ENCODE assay signal across 8 cellular contexts in genomic region chr1:37553927-37554808, GRCh38. TPM values are rescaled to one million over a fixed set of nuclear protein-coding genes. Genes with fewer than 3 reads are reported as not detected.
DNase-seq lines count a peak whose midpoint lies in the region; ATAC-seq, FAIRE-seq and TF ChIP-seq lines count a peak whose summit lies in the region.

TSS of gene SNIP1 (minus strand) at chr1:37554293. CDS start at chr1:37554229, 64 bp downstream.

- H2BK120ac ChIP-seq in H1 (replicated peaks; ENCODE audit: low read depth, low read length) (no peak within 1 kb of the TSS), mesenchymal stem cell (ENCODE audit: low read depth, low read length) (no peak within 1 kb of the TSS)

- peaks cover 12% of the 10 kb centered on the region for H3K4me1 ChIP-seq in HUES48 (ENCODE audit: control insufficient read depth, insufficient read depth, low read length)
- H3K4me1 ChIP-seq in NT2/D1 (ENCODE audit: insufficient read depth, insufficient read length), result peaks cover 8% of the 10 kb centered on the region
- H3K4me1 ChIP-seq in H1 (replicated peaks in 1 of 4; ENCODE audit: control insufficient read depth in 3 of 4, insufficient read depth in 4 of 4, low read length in 3 of 4), result peaks cover 3 to 13% (median 5%) of the 10 kb centered on the region in 4 experiments
- H3K4me1 ChIP-seq in mesenchymal stem cell (ENCODE audit: control insufficient read depth, insufficient read depth, low read depth, low read length), result peaks cover 15% of the 10 kb centered on the region

- TF ChIP-seq CTCF in H1 (IDR thresholded peaks at IDR 0.05; ENCODE audit: control extremely low read depth in 1 of 3, insufficient read depth in 1 of 3, low read depth in 1 of 3, low read length in 3 of 3), result no peak

- CTCF ChIA-PET in H1 (lab: Charles Lee; ENCODE audit: partially characterized antibody), result interaction anchor here (1.4 kb wide), 1 partner anchor 98 kb away, joined by 3 read pairs; no protein-coding TSS in a partner anchor

- no peak for TF ChIP-seq RAD21 in H1 (IDR thresholded peaks at IDR 0.05 in 1 of 2, conservative IDR thresholded peaks at IDR 0.05 in 1 of 2; ENCODE audit: low read depth in 2 of 2, low read length in 2 of 2)

- peak within 1 kb of the TSS; percentile 96 for H3K4me3 ChIP-seq in HUES48 (ENCODE audit: low read depth, low read length)
- H3K4me3 ChIP-seq in NT2/D1 (ENCODE audit: insufficient read length, low read depth), result peak within 1 kb of the TSS; percentile 96
- H3K4me3 ChIP-seq in H1 (ENCODE audit: extremely low read depth in 1 of 4, insufficient read depth in 2 of 4, low read depth in 3 of 4, low read length in 4 of 4), result peak within 1 kb of the TSS; percentile 67 to 92 (median 82)
- peak within 1 kb of the TSS; percentile 96 for H3K4me3 ChIP-seq in mesenchymal stem cell (ENCODE audit: insufficient read depth in 1 of 2, low read depth in 1 of 2, low read length in 2 of 2)

- peaks cover 0 to 7% of the 10 kb centered on the region in 2 experiments for H4K20me1 ChIP-seq in H1 (replicated peaks in 1 of 2; ENCODE audit: control insufficient read depth in 1 of 2, insufficient read depth in 2 of 2, low read length in 2 of 2)

- H3K4me2 ChIP-seq in H1 (ENCODE audit: insufficient read depth in 1 of 2, low read depth in 2 of 2, low read length in 2 of 2) (peak within 1 kb of the TSS; percentile 75 to 97), mesenchymal stem cell (ENCODE audit: low read length, poor library complexity, severe bottlenecking) (peak within 1 kb of the TSS; percentile 68)

- H2BK12ac ChIP-seq in H1 (ENCODE audit: low read depth, low read length) (no peak within 1 kb of the TSS), mesenchymal stem cell (ENCODE audit: low read length in 2 of 2) (peak within 1 kb of the TSS in 1 of 2 experiments; percentile 64)

- H3K56ac ChIP-seq in H1 (replicated peaks; ENCODE audit: insufficient read length, low read depth, low read length), result peak within 1 kb of the TSS; percentile 33

- no peak within 1 kb of the TSS for H2BK20ac ChIP-seq in H1 (ENCODE audit: low read length)

- peak; percentile 37 to 82 for TF ChIP-seq POLR2A in H1 (IDR thresholded peaks at IDR 0.05; ENCODE audit: control extremely low read depth in 1 of 2, low read depth in 2 of 2, low read length in 2 of 2)

- peak; percentile 77 for ATAC-seq in GM19467 (IDR thresholded peaks at IDR 0.05; ENCODE audit: unreplicated experiment)

- H3K79me2 ChIP-seq in H1 (ENCODE audit: control insufficient read depth in 1 of 2, insufficient read depth in 2 of 2, low read length in 2 of 2), result peaks cover 8 to 16% of the 10 kb centered on the region in 2 experiments; a peak in 3 of 4 replicates

- peak; percentile 97 for DNase-seq in CD1c-positive myeloid dendritic cell (ENCODE audit: extremely low spot score)
- peak; percentile 94 for DNase-seq in NT2/D1 (ENCODE audit: low read depth, low spot score)
- DNase-seq in activated CD8-positive, alpha-beta memory T cell treated with anti-CD3 and anti-CD28 coated beads for 48 hours (ENCODE audit: low read depth in 2 of 3, low spot score in 2 of 3), result peak; percentile 56 to 78 (median 75)
- peak; percentile 46 to 92 for DNase-seq in H1 (ENCODE audit: low read depth in 1 of 2, low spot score in 2 of 2)
- peak; percentile 95 for DNase-seq in mesenchymal stem cell
- peak; percentile 73 for DNase-seq in stimulated activated CD8-positive, alpha-beta memory T cell treated with anti-CD3 and anti-CD28 coated beads, Interleukin-12 subunit alpha, Interleukin-12 subunit beta, amount 100 ng/mL, for 24 hours (ENCODE audit: extremely low read depth)

- no peak within 1 kb of the TSS for H3K14ac ChIP-seq in H1 (ENCODE audit: insufficient read length)
- H3K14ac ChIP-seq in mesenchymal stem cell (ENCODE audit: low read length in 2 of 2), result peak within 1 kb of the TSS in 1 of 2 experiments; percentile 80

- peaks cover 29% of the 10 kb centered on the region for H3K36me3 ChIP-seq in HUES48 (ENCODE audit: control insufficient read depth, insufficient read depth, low read length)
- H3K36me3 ChIP-seq in NT2/D1 (ENCODE audit: insufficient read depth, insufficient read length, low read length), result peaks cover 34% of the 10 kb centered on the region
- H3K36me3 ChIP-seq in H1 (ENCODE audit: control insufficient read depth in 2 of 4, insufficient read depth in 4 of 4, low read length in 3 of 4), result peaks cover 0 to 6% (median 0%) of the 10 kb centered on the region in 4 experiments; a peak in 2 of 8 replicates
- peaks cover 8 to 21% of the 10 kb centered on the region in 2 experiments for H3K36me3 ChIP-seq in mesenchymal stem cell (ENCODE audit: control insufficient read depth in 1 of 2, insufficient read depth in 2 of 2, low read depth in 1 of 2, low read length in 2 of 2)

- peaks cover 6% of the 10 kb centered on the region; the same call in 1 of the 2 replicates for H3K23me2 ChIP-seq in H1 (ENCODE audit: low read depth, low read length)

- no peaks in the 10 kb centered on the region for H3K27me3 ChIP-seq in HUES48 (ENCODE audit: control insufficient read depth, insufficient read depth, low read length)
- no peaks in the 10 kb centered on the region for H3K27me3 ChIP-seq in NT2/D1 (ENCODE audit: insufficient read depth, insufficient read length)
- no peaks in the 10 kb centered on the region for H3K27me3 ChIP-seq in H1 (replicated peaks in 1 of 4; ENCODE audit: control insufficient read depth in 3 of 4, extremely low read depth in 1 of 4, insufficient read depth in 3 of 4, low read length in 3 of 4)
- H3K27me3 ChIP-seq in mesenchymal stem cell (ENCODE audit: control insufficient read depth in 1 of 2, insufficient read depth in 1 of 2, low read length in 2 of 2), result no peaks in the 10 kb centered on the region

- peak within 1 kb of the TSS; percentile 81 for H4K5ac ChIP-seq in H1 (ENCODE audit: insufficient read length, low read depth, low read length)

- H2BK5ac ChIP-seq in H1 (ENCODE audit: low read depth, low read length) (peak within 1 kb of the TSS; percentile 96), mesenchymal stem cell (ENCODE audit: low read depth, low read length, poor library complexity, severe bottlenecking) (peak within 1 kb of the TSS; percentile 81)

- H3K18ac ChIP-seq in H1 (ENCODE audit: extremely low read depth, low read length), result no peak within 1 kb of the TSS
- H3K18ac ChIP-seq in mesenchymal stem cell (ENCODE audit: low read depth in 1 of 2, low read length in 2 of 2), result peak within 1 kb of the TSS; percentile 86 to 90

- H3K9ac ChIP-seq in HUES48 (ENCODE audit: low read depth, low read length) (peak within 1 kb of the TSS; percentile 65), NT2/D1 (ENCODE audit: insufficient read length, low read depth) (peak within 1 kb of the TSS; percentile 99), H1 (replicated peaks in 1 of 4; ENCODE audit: extremely low read depth in 1 of 4, low read depth in 3 of 4, low read length in 3 of 4) (peak within 1 kb of the TSS; percentile 85 to 98 (median 87)), mesenchymal stem cell (ENCODE audit: low read length) (peak within 1 kb of the TSS; percentile 97)

- TF ChIP-seq EP300 in H1 (IDR thresholded peaks at IDR 0.05; ENCODE audit: borderline replicate concordance in 1 of 2, low read depth in 2 of 2, low read length in 2 of 2), result 0 out of 3 replicates have a peak, but pooled peaks of 1 of the 2 experiments have one; percentile 27

- POLR2A ChIA-PET in H1 (lab: Charles Lee; ENCODE audit: partially characterized antibody), result interaction anchor here (1.0 to 2.2 kb wide), 3 partner anchors 27 to 137 kb away, joined by 3 to 7 read pairs (median 4); partner anchors contain the start of genes CDCA8 and GNL2

- 17% methylated on average over 50 of the region's 54 CpGs; no CpG with 5 or more reads in 1 of the 2 experiments for WGBS in H1 (ENCODE audit: extremely low coverage in 1 of 2, insufficient coverage in 1 of 2, insufficient read length in 1 of 2, insufficient replicate concordance in 2 of 2, low coverage in 1 of 2, low lambda C conversion rate in 2 of 2, missing lambda C conversion rate in 1 of 2), 2 experiments
- 11% methylated on average over 50 of the region's 54 CpGs for WGBS in mesenchymal stem cell

- H3K27ac ChIP-seq in HUES48 (ENCODE audit: low read depth, low read length) (peak within 1 kb of the TSS; percentile 78), H1 (ENCODE audit: low read depth, low read length) (peak within 1 kb of the TSS; percentile 80; the same call in 1 of the 2 replicates), mesenchymal stem cell (ENCODE audit: low read length, poor library complexity, severe bottlenecking) (peak within 1 kb of the TSS; percentile 74)

- H3K79me1 ChIP-seq in H1 (ENCODE audit: low read depth, low read length) (peaks cover 4% of the 10 kb centered on the region; the same call in 1 of the 2 replicates), mesenchymal stem cell (replicated peaks; ENCODE audit: low read length, poor library complexity, severe bottlenecking) (peaks cover 9% of the 10 kb centered on the region)

- H2AFZ ChIP-seq in H1 (ENCODE audit: low read length), result 0 out of 2 replicates have a peak within 1 kb of the TSS, but pooled peaks have one; percentile 80
- H2AFZ ChIP-seq in mesenchymal stem cell (ENCODE audit: low read depth, low read length), result peak within 1 kb of the TSS; percentile 90

- H3K23ac ChIP-seq in H1 (ENCODE audit: insufficient read length) (no peak within 1 kb of the TSS), mesenchymal stem cell (ENCODE audit: low read length in 2 of 2) (peak within 1 kb of the TSS; percentile 53 to 87)

- H3K4ac ChIP-seq in H1 (replicated peaks; ENCODE audit: insufficient read length, low read depth, low read length), result no peak within 1 kb of the TSS
- peak within 1 kb of the TSS; percentile 20 to 88 for H3K4ac ChIP-seq in mesenchymal stem cell (ENCODE audit: low read depth in 1 of 2, low read length in 2 of 2)

- no peak for FAIRE-seq in H1 (lab: Jason Lieb, UNC)

- H4K91ac ChIP-seq in H1 (replicated peaks; ENCODE audit: insufficient read length, low read length) (no peak within 1 kb of the TSS), mesenchymal stem cell (ENCODE audit: low read length) (no peak within 1 kb of the TSS)

- H4K8ac ChIP-seq in H1 (ENCODE audit: extremely low read depth, insufficient read depth, low read length), result peak within 1 kb of the TSS; percentile 99
- H4K8ac ChIP-seq in mesenchymal stem cell (ENCODE audit: low read length), result peak within 1 kb of the TSS; percentile 90

- H2AK5ac ChIP-seq in H1 (ENCODE audit: low read depth, low read length) (no peak within 1 kb of the TSS), mesenchymal stem cell (ENCODE audit: low read length, severe bottlenecking) (no peak within 1 kb of the TSS)

- no peak within 1 kb of the TSS for H2BK15ac ChIP-seq in H1 (ENCODE audit: low read length)
- no peak within 1 kb of the TSS for H2BK15ac ChIP-seq in mesenchymal stem cell (ENCODE audit: low read depth, poor library complexity, severe bottlenecking)

- no peaks in the 10 kb centered on the region; the same call in 1 of the 2 replicates for H3K9me3 ChIP-seq in HUES48 (ENCODE audit: control insufficient read depth, insufficient read depth, low read length)
- H3K9me3 ChIP-seq in NT2/D1 (ENCODE audit: insufficient read depth, low read length), result peaks cover 7% of the 10 kb centered on the region; the same call in 1 of the 2 replicates
- H3K9me3 ChIP-seq in H1 (ENCODE audit: insufficient read depth in 2 of 2, low read depth in 1 of 2, low read length in 1 of 2), result 0 out of 4 replicates have a peak, but pooled peaks cover 0 to 2% of the 10 kb centered on the region in 2 experiments
- H3K9me3 ChIP-seq in mesenchymal stem cell (ENCODE audit: control insufficient read depth, low read length), result no peaks in the 10 kb centered on the region

RNA-seq across cellular contexts. Expression of gene SNIP1, which starts in this region (rescaled TPM):
- total RNA-seq in H1 (2021; fragmentation: NEBNext Ultra II Directional; extraction: Animal tissue kit (Norgen Biotek cat#: 25700)), result 14.8 and 15.7 TPM in 2 replicates
- 3.7 and 6.3 TPM in 2 replicates for polyA plus RNA-seq in H1 (2011; rRNA removed)
- 5.1 TPM for polyA plus RNA-seq in H1 (2011; cell fraction: cytosol; rRNA removed)
- 7.3 TPM for polyA plus RNA-seq in H1 (2011; cell fraction: nucleus; rRNA removed)
- polyA plus RNA-seq in H1 (2012, experiment 1 of 2), result 6.5 to 9.5 TPM (median 7.4 TPM) in 4 replicates
- polyA plus RNA-seq in H1 (2012, experiment 2 of 2), result 2.7 TPM
- polyA plus RNA-seq in H1 (2013, experiment 1 of 2), result 5.4 TPM
- polyA plus RNA-seq in H1 (2013, experiment 2 of 2), result 5.0 TPM
- 6.3 TPM in 2 replicates for polyA minus RNA-seq in H1 (2011; rRNA and poly(A)+ RNA removed)
- 7.1 TPM for polyA minus RNA-seq in H1 (2011; cell fraction: cytosol; rRNA and poly(A)+ RNA removed)
- 18.4 TPM for polyA minus RNA-seq in H1 (2011; cell fraction: nucleus; rRNA and poly(A)+ RNA removed)
- polyA plus RNA-seq in mesenchymal stem cell (2013, experiment 1 of 2), result 4.4 TPM
- 4.5 TPM for polyA plus RNA-seq in mesenchymal stem cell (2013, experiment 2 of 2)

Comparison
In these comparisons a context has a peak if more than half of its experiments do, and no peak if none do; other contexts are left out.
1. Peak in every context shown above with its lines: DNase-seq, ATAC-seq, H3K4me3 ChIP-seq and H3K27ac ChIP-seq.